Comparison of ENCODE assay signal across 3 cellular contexts in genomic region chrX:116679544-116679943, GRCh38.
DNase-seq lines count a peak whose midpoint lies in the region; ATAC-seq, FAIRE-seq and TF ChIP-seq lines count a peak whose summit lies in the region.
"Not testable (repeated sequence)": the region's sequence is repeated elsewhere in the genome, so short reads cannot be mapped to it uniquely, and the experiment has no call there.

No MANE protein-coding gene starts in this region.

- not testable (repeated sequence) for H4K5ac ChIP-seq in IMR-90 (ENCODE audit: low read depth, low read length)

- not testable (repeated sequence) for H3K9me1 ChIP-seq in IMR-90 (ENCODE audit: insufficient read depth, low read length)

- TF ChIP-seq CTCF in IMR-90 (conservative IDR thresholded peaks at IDR 0.05; ENCODE audit: low read depth, low read length); PC-9 (conservative IDR thresholded peaks at IDR 0.05); HepG2 (CRISPR knock-in tag; IDR thresholded peaks at IDR 0.05): not testable (repeated sequence)

- BruUV-seq in IMR-90 (replicated peaks; lab: Mats Ljungman, UMichigan); PC-9 (replicated peaks; lab: Mats Ljungman, UMichigan); HepG2 (replicated peaks; lab: Mats Ljungman, UMichigan): not testable (repeated sequence)

- H4K91ac ChIP-seq in IMR-90 (ENCODE audit: insufficient read depth, low read depth, low read length): not testable (repeated sequence)

- H2BK120ac ChIP-seq in IMR-90 (ENCODE audit: low read depth, low read length): not testable (repeated sequence)

- not testable (repeated sequence) for H3K4ac ChIP-seq in IMR-90 (ENCODE audit: low read depth, low read length)

- not testable (repeated sequence) for H3K9me2 ChIP-seq in PC-9 (ENCODE audit: insufficient read depth)

- intact Hi-C loops in IMR-90 (cut with micrococcal nuclease); PC-9 (cut with micrococcal nuclease; ENCODE audit: unreplicated experiment); HepG2 (cut with micrococcal nuclease; ENCODE audit: unreplicated experiment): not testable (repeated sequence)

- dilution Hi-C loops in IMR-90 (cut with HindIII; ENCODE audit: low sequenced_read_pairs, unreplicated experiment): not testable (repeated sequence)

- H3K79me2 ChIP-seq in PC-9 (ENCODE audit: low read depth); HepG2 (ENCODE audit: insufficient read depth, low read length): not testable (repeated sequence)

- WGBS in IMR-90 (ENCODE audit: extremely low coverage in 2 of 2, insufficient read length in 1 of 2), 2 experiments: no CpG with 5 or more reads among the region's 7 CpGs
- WGBS in HepG2 (ENCODE audit: low lambda C conversion rate): 3% methylated on average over 5 of the region's 7 CpGs

- FAIRE-seq in HepG2 (lab: Jason Lieb, UNC): not testable (repeated sequence)

- not testable (repeated sequence) for H3F3A ChIP-seq in PC-9 (ENCODE audit: insufficient read depth, low read depth)

- not testable (repeated sequence) for H3K36me3 ChIP-seq in IMR-90 (ENCODE audit: control insufficient read depth, insufficient read depth, low read length); PC-9 (ENCODE audit: low read depth); HepG2 (replicated peaks in 1 of 2; ENCODE audit: control insufficient read depth in 1 of 2, insufficient read depth in 2 of 2, low read length in 2 of 2)

- not testable (repeated sequence) for H3K4me3 ChIP-seq in IMR-90 (ENCODE audit: insufficient read depth, low read depth, low read length); PC-9; HepG2 (replicated peaks in 1 of 3; ENCODE audit: insufficient read depth in 1 of 3, low read depth in 2 of 3, low read length in 3 of 3)

- H3K27ac ChIP-seq in IMR-90 (ENCODE audit: insufficient read depth, low read length); PC-9; HepG2 (ENCODE audit: extremely low read length, insufficient read depth, low read length): not testable (repeated sequence)

- not testable (repeated sequence) for H3K14ac ChIP-seq in IMR-90 (replicated peaks; ENCODE audit: low read depth, low read length)

- POLR2A ChIA-PET in IMR-90 (lab: Charles Lee; ENCODE audit: unreplicated experiment); PC-9 (lab: Charles Lee; ENCODE audit: unreplicated experiment); HepG2 (lab: Yijun Ruan, JAX): not testable (repeated sequence)

- not testable (repeated sequence) for H3K27me3 ChIP-seq in IMR-90 (ENCODE audit: control insufficient read depth, insufficient read depth, low read length); PC-9 (ENCODE audit: insufficient read depth, low read depth); HepG2 (ENCODE audit: control insufficient read depth in 1 of 2, insufficient read depth in 2 of 2, low read length in 2 of 2)

- not testable (repeated sequence) for H2BK15ac ChIP-seq in IMR-90 (ENCODE audit: low read depth, low read length)

- TF ChIP-seq RAD21 in IMR-90 (IDR thresholded peaks at IDR 0.05; ENCODE audit: low read length); HepG2 (CRISPR knock-in tag; IDR thresholded peaks at IDR 0.05): not testable (repeated sequence)

- CTCF ChIA-PET in IMR-90 (lab: Yijun Ruan, JAX); PC-9 (lab: Charles Lee); HepG2 (lab: Yijun Ruan, JAX; ENCODE audit: low intra/inter-chr PET ratio, low total read pairs): not testable (repeated sequence)

- H3K4me1 ChIP-seq in IMR-90 (ENCODE audit: control insufficient read depth, insufficient read depth, low read length); PC-9 (replicated peaks; ENCODE audit: insufficient read depth); HepG2 (ENCODE audit: insufficient read depth, low read length): not testable (repeated sequence)

- in situ Hi-C loops in IMR-90 (cut with MboI; ENCODE audit: low sequenced_read_pairs): loop anchor here (5.0 kb wide), 1 partner anchor 232 kb away; no protein-coding TSS in a partner anchor
- in situ Hi-C loops in HepG2 (cut with HindIII; ENCODE audit: extremely low pct_ligation_motif_present, low pct_unique_long_range_greater_than_20kb): not testable (repeated sequence)

- H3K56ac ChIP-seq in IMR-90 (ENCODE audit: extremely low read depth, insufficient read depth, low read length): not testable (repeated sequence)

- not testable (repeated sequence) for H2BK5ac ChIP-seq in IMR-90 (ENCODE audit: low read depth, low read length, poor library complexity, severe bottlenecking)

- H2AFZ ChIP-seq in IMR-90 (replicated peaks; ENCODE audit: low read length, poor library complexity); HepG2 (ENCODE audit: low read length): not testable (repeated sequence)
- peak overlapping the region; percentile 5; the same call in 1 of the 2 replicates for H2AFZ ChIP-seq in PC-9

- H2BK20ac ChIP-seq in IMR-90 (ENCODE audit: low read depth, low read length): not testable (repeated sequence)

- H3K9ac ChIP-seq in IMR-90 (ENCODE audit: low read depth, low read length); HepG2 (ENCODE audit: insufficient read depth, low read depth, low read length): not testable (repeated sequence)

- H4K20me1 ChIP-seq in IMR-90 (ENCODE audit: insufficient read depth, low read length); PC-9 (ENCODE audit: insufficient read depth); HepG2 (ENCODE audit: insufficient read depth, low read length): not testable (repeated sequence)

- not testable (repeated sequence) for TF ChIP-seq EP300 in HepG2 (IDR thresholded peaks at IDR 0.05; ENCODE audit: low read depth in 2 of 2, low read length in 2 of 2); HepG2 (CRISPR knock-in tag; IDR thresholded peaks at IDR 0.05; ENCODE audit: borderline replicate concordance)

- not testable (repeated sequence) for H2AK5ac ChIP-seq in IMR-90 (ENCODE audit: low read depth, low read length)

- not testable (repeated sequence) for H3K23ac ChIP-seq in IMR-90 (ENCODE audit: low read depth, low read length)

- not testable (repeated sequence) for H3K79me1 ChIP-seq in IMR-90 (ENCODE audit: low read depth in 1 of 2, low read length in 2 of 2)

- not testable (repeated sequence) for H3K4me2 ChIP-seq in IMR-90 (ENCODE audit: low read depth, low read length); PC-9; HepG2 (ENCODE audit: low read depth, low read length)

- DNase-seq in IMR-90; PC-9; HepG2 (ENCODE audit: low spot score): not testable (repeated sequence)

- not testable (repeated sequence) for H2AK9ac ChIP-seq in IMR-90 (replicated peaks; ENCODE audit: low read depth, low read length, poor library complexity)

- not testable (repeated sequence) for H3K9me3 ChIP-seq in IMR-90 (ENCODE audit: control insufficient read depth, insufficient read depth, low read length); PC-9 (ENCODE audit: insufficient read depth, low read depth); HepG2 (ENCODE audit: low read length)

- not testable (repeated sequence) for H4K8ac ChIP-seq in IMR-90 (ENCODE audit: low read depth in 2 of 2, low read length in 2 of 2)

- not testable (repeated sequence) for ATAC-seq in IMR-90 (ENCODE audit: low read depth); HepG2

- not testable (repeated sequence) for H3K18ac ChIP-seq in IMR-90 (ENCODE audit: low read depth, low read length)

- not testable (repeated sequence) for TF ChIP-seq POLR2A in IMR-90 (IDR thresholded peaks at IDR 0.05; ENCODE audit: low read depth, low read length); HepG2 (IDR thresholded peaks at IDR 0.05; ENCODE audit: insufficient read depth in 1 of 2, low read depth in 2 of 2, low read length in 2 of 2)

TF ChIP-seq in IMR-90, 13 proteins besides CTCF, POLR2A, EP300 and RAD21:
- TF ChIP-seq MAFK (IDR thresholded peaks at IDR 0.05; ENCODE audit: low read depth, low read length): 0 out of 2 replicates have a peak, but pooled peaks have one; percentile 32

TF ChIP-seq in HepG2, 621 proteins besides CTCF, POLR2A, EP300 and RAD21:
- TF ChIP-seq MAFF (IDR thresholded peaks at IDR 0.05; ENCODE audit: low read depth, low read length): peak; percentile 29; the same call in 1 of the 2 replicates
- peak in 1 of 2 experiments; percentile 49; a peak in 2 of 4 replicates for TF ChIP-seq MAFK (conservative IDR thresholded peaks at IDR 0.05 in 1 of 2, IDR thresholded peaks at IDR 0.05 in 1 of 2; ENCODE audit: low read length in 2 of 2)
